Comparison of ENCODE assay signal across 14 cellular contexts in genomic region chr6:16437984-16438383, GRCh38.
A peak's percentile ranks its signal among the peaks of the same experiment; 100 is the strongest.
DNase-seq lines count a peak whose midpoint lies in the region; ATAC-seq, FAIRE-seq and TF ChIP-seq lines count a peak whose summit lies in the region.
"Had no signal": no experiment of that assay in that cellular context is flagged by ENCODE, and none has a peak within 500 bp of the region (broad histone marks: within the 10 kb centered on the region; RNA-seq: fewer than 3 reads in every experiment).

No MANE protein-coding gene starts in this region.

- CTCF ChIA-PET in IMR-90 (lab: Yijun Ruan, JAX) = no interaction called here
- CTCF ChIA-PET in GM12878 (lab: Yijun Ruan, JAX) = interaction anchor here (1.1 to 5.3 kb wide), 11 partner anchors 14 to 324 kb away, joined by 3 to 23 read pairs (median 5); no protein-coding TSS in a partner anchor

- no peak overlapping the region for H2BK5ac ChIP-seq in IMR-90 (ENCODE audit: low read depth, low read length, poor library complexity, severe bottlenecking)

- H2AFZ ChIP-seq in IMR-90 (replicated peaks; ENCODE audit: low read length, poor library complexity) (no peak overlapping the region), GM12878 (ENCODE audit: control insufficient read depth, low read depth, low read length) (no peak overlapping the region)

- TF ChIP-seq POLR2A in IMR-90 (IDR thresholded peaks at IDR 0.05; ENCODE audit: low read depth, low read length) = no peak
- TF ChIP-seq POLR2A in GM12878 (IDR thresholded peaks at IDR 0.05; ENCODE audit: low read depth, low read length) = no peak
- no peak for TF ChIP-seq POLR2A in H54 (IDR thresholded peaks at IDR 0.05; ENCODE audit: low read depth, low read length)

- no peak overlapping the region for H3K4ac ChIP-seq in IMR-90 (ENCODE audit: low read depth, low read length)

- peaks cover 17 to 20% of the 10 kb centered on the region in 2 experiments; a peak in 3 of 4 replicates for H3K79me1 ChIP-seq in IMR-90 (ENCODE audit: low read depth in 1 of 2, low read length in 2 of 2)

- 0 out of 2 replicates have a peak overlapping the region, but pooled peaks have one; percentile 56 for H2AK5ac ChIP-seq in IMR-90 (ENCODE audit: low read depth, low read length)

- H3K9me1 ChIP-seq in IMR-90 (ENCODE audit: insufficient read depth, low read length) = peaks cover 3% of the 10 kb centered on the region; the same call in 1 of the 2 replicates

- H3K14ac ChIP-seq in IMR-90 (replicated peaks; ENCODE audit: low read depth, low read length) = no peak overlapping the region

- no peak for FAIRE-seq in GM12878 (lab: Jason Lieb, UNC)
- no peak for FAIRE-seq in H54 (lab: Jason Lieb, UNC)
- FAIRE-seq: GM19239, TTC549 had no signal

- no peaks in the 10 kb centered on the region for H4K20me1 ChIP-seq in IMR-90 (ENCODE audit: insufficient read depth, low read length)
- no peaks in the 10 kb centered on the region for H4K20me1 ChIP-seq in GM12878 (ENCODE audit: control insufficient read depth, insufficient read depth)

- no peak for ATAC-seq in IMR-90 (ENCODE audit: low read depth)
- ATAC-seq in GM12878 = peak; percentile 49
- ATAC-seq in GM21786 (IDR thresholded peaks at IDR 0.05; ENCODE audit: unreplicated experiment) = no peak

- H3K4me1 ChIP-seq in IMR-90 (ENCODE audit: control insufficient read depth, insufficient read depth, low read length) = peaks cover 9% of the 10 kb centered on the region
- H3K4me1 ChIP-seq in GM12878 (ENCODE audit: control insufficient read depth, insufficient read depth, low read length) = peaks cover 51% of the 10 kb centered on the region

- H3K4me3 ChIP-seq in IMR-90 (ENCODE audit: insufficient read depth, low read depth, low read length) (no peak overlapping the region), GM12878 (no peak overlapping the region)

- POLR2A ChIA-PET in IMR-90 (lab: Charles Lee; ENCODE audit: unreplicated experiment) = no interaction called here
- POLR2A ChIA-PET in GM12878 (lab: Charles Lee) = interaction anchor here (1.1 to 3.2 kb wide), 7 partner anchors 9 to 48 kb away, joined by 3 to 36 read pairs (median 4); no protein-coding TSS in a partner anchor

- H3K9ac ChIP-seq in IMR-90 (ENCODE audit: low read depth, low read length) = no peak overlapping the region
- peak overlapping the region; percentile 48 for H3K9ac ChIP-seq in GM12878 (ENCODE audit: control insufficient read depth, insufficient read depth, low read length)

- H3K27me3 ChIP-seq in IMR-90 (ENCODE audit: control insufficient read depth, insufficient read depth, low read length) = no peaks in the 10 kb centered on the region
- H3K27me3 ChIP-seq in GM12878 (replicated peaks in 1 of 2; ENCODE audit: control insufficient read depth in 2 of 2, insufficient read depth in 2 of 2, low read length in 1 of 2) = no peaks in the 10 kb centered on the region

- intact Hi-C loops in IMR-90 (cut with micrococcal nuclease) = no loop called here
- intact Hi-C loops in GM12878 (cut with micrococcal nuclease; ENCODE audit: unreplicated experiment) = loop anchor here (2.0 kb wide), 1 partner anchor 33 kb away; no protein-coding TSS in a partner anchor

- no peak for TF ChIP-seq EP300 in GM12878 (IDR thresholded peaks at IDR 0.05; ENCODE audit: borderline replicate concordance in 1 of 2, control insufficient read depth in 1 of 2, low read depth in 2 of 2, low read length in 2 of 2)

- no peak overlapping the region for H2BK15ac ChIP-seq in IMR-90 (ENCODE audit: low read depth, low read length)

- SMC1A ChIA-PET in GM12878 (lab: Charles Lee; ENCODE audit: uncharacterized antibody, unreplicated experiment) = interaction anchor here (0.8 to 15.6 kb wide), 15 partner anchors 9 to 74 kb away, joined by 3 to 314 read pairs (median 6); no protein-coding TSS in a partner anchor

- dilution Hi-C loops in IMR-90 (cut with HindIII; ENCODE audit: low sequenced_read_pairs, unreplicated experiment) = no loop called here

- no peak overlapping the region for H2AK9ac ChIP-seq in IMR-90 (replicated peaks; ENCODE audit: low read depth, low read length, poor library complexity)

- no peak overlapping the region for H3K23ac ChIP-seq in IMR-90 (ENCODE audit: low read depth, low read length)

- no peak overlapping the region for H2BK20ac ChIP-seq in IMR-90 (ENCODE audit: low read depth, low read length)

- H4K91ac ChIP-seq in IMR-90 (ENCODE audit: insufficient read depth, low read depth, low read length) = no peak overlapping the region

- no peak overlapping the region for H3K27ac ChIP-seq in IMR-90 (ENCODE audit: insufficient read depth, low read length)
- H3K27ac ChIP-seq in GM12878 (ENCODE audit: control insufficient read depth, insufficient read depth) = peak overlapping the region; percentile 61
- H3K27ac ChIP-seq: C4-2B had no signal

- H2BK120ac ChIP-seq in IMR-90 (ENCODE audit: low read depth, low read length) = no peak overlapping the region

- H3K9me3 ChIP-seq in IMR-90 (ENCODE audit: control insufficient read depth, insufficient read depth, low read length) (no peaks in the 10 kb centered on the region), GM12878 (replicated peaks; ENCODE audit: control insufficient read depth, insufficient read depth, low read length) (no peaks in the 10 kb centered on the region; the same call in 2 of the 3 replicates)

- peaks cover 25% of the 10 kb centered on the region for H3K79me2 ChIP-seq in GM12878 (ENCODE audit: control insufficient read depth, insufficient read depth, low read length)

- BruUV-seq in IMR-90 (replicated peaks; lab: Mats Ljungman, UMichigan) (no TSS peak), GM12878 (replicated peaks; lab: Mats Ljungman, UMichigan) (no TSS peak)

- no peak overlapping the region for H3K4me2 ChIP-seq in IMR-90 (ENCODE audit: low read depth, low read length)
- peak overlapping the region; percentile 36 for H3K4me2 ChIP-seq in GM12878 (ENCODE audit: control insufficient read depth, insufficient read depth)

- in situ Hi-C loops in IMR-90 (cut with MboI; ENCODE audit: low sequenced_read_pairs) = no loop called here
- in situ Hi-C loops in GM12878 (cut with MboI) = no loop called here

- H3K56ac ChIP-seq in IMR-90 (ENCODE audit: extremely low read depth, insufficient read depth, low read length) = no peak overlapping the region

- H4K8ac ChIP-seq in IMR-90 (ENCODE audit: low read depth in 2 of 2, low read length in 2 of 2) = no peak overlapping the region

- TF ChIP-seq RAD21 in IMR-90 (IDR thresholded peaks at IDR 0.05; ENCODE audit: low read length) (no peak), GM12878 (IDR thresholded peaks at IDR 0.05; ENCODE audit: insufficient read depth, low read depth, low read length) (no peak)

- WGBS in IMR-90 (ENCODE audit: extremely low coverage in 2 of 2, insufficient read length in 1 of 2), 2 experiments = 100% methylated on average over 2 of the region's 3 CpGs; no CpG with 5 or more reads in 1 of the 2 experiments
- 100% methylated on average over 3 of the region's 3 CpGs for WGBS in GM12878 (ENCODE audit: insufficient coverage, insufficient replicate concordance, low lambda C conversion rate, missing lambda C conversion rate)

- no peak overlapping the region for H4K5ac ChIP-seq in IMR-90 (ENCODE audit: low read depth, low read length)

- H3K18ac ChIP-seq in IMR-90 (ENCODE audit: low read depth, low read length) = no peak overlapping the region

- DNase-seq in IMR-90 (no peak), GM12878 (ENCODE audit: low read depth, low spot score) (no peak), H54 (ENCODE audit: insufficient read length, low spot score) (no peak)
- DNase-seq in activated CD4-positive, alpha-beta T cell treated with anti-CD3 and anti-CD28 coated beads for 48 hours = peak; percentile 34
- peak; percentile 30 to 43 for DNase-seq in stimulated activated CD4-positive, alpha-beta T cell treated with anti-CD3 and anti-CD28 coated beads, Interleukin-2, amount 100 ng/mL, for 24 hours
- DNase-seq in central memory CD4-positive, alpha-beta T cell = no peak
- DNase-seq: foreskin melanocyte, NCI-H1092, NCI-H2171 treated with DMSO at 0.1 percent for 48 hours, SHP77 had no signal

- RAD21 ChIA-PET in GM12878 (lab: Charles Lee; ENCODE audit: unreplicated experiment) = interaction anchor here (0.5 to 9.3 kb wide), 21 partner anchors 9 to 324 kb away, joined by 3 to 99 read pairs (median 5); partner anchors contain the start of gene ATXN1

- no peak for TF ChIP-seq CTCF in IMR-90 (conservative IDR thresholded peaks at IDR 0.05; ENCODE audit: low read depth, low read length)
- TF ChIP-seq CTCF in GM12878 (IDR thresholded peaks at IDR 0.05 in 2 of 3, conservative IDR thresholded peaks at IDR 0.05 in 1 of 3; ENCODE audit: control insufficient read depth in 2 of 3, extremely low read depth in 1 of 3, insufficient read depth in 1 of 3, low read depth in 3 of 3, low read length in 3 of 3) = no peak

- H3K36me3 ChIP-seq in IMR-90 (ENCODE audit: control insufficient read depth, insufficient read depth, low read length) = peaks cover 5% of the 10 kb centered on the region; the same call in 1 of the 2 replicates
- peaks cover 3 to 8% of the 10 kb centered on the region in 2 experiments; a peak in 3 of 4 replicates for H3K36me3 ChIP-seq in GM12878 (ENCODE audit: control insufficient read depth in 2 of 2, insufficient read depth in 2 of 2, low read length in 1 of 2)

TF ChIP-seq in IMR-90, 13 proteins besides CTCF, POLR2A, EP300 and RAD21:
- no peak for TF ChIP-seq FOS (IDR thresholded peaks at IDR 0.05; ENCODE audit: low read depth, low read length)
- TF ChIP-seq MXI1 (IDR thresholded peaks at IDR 0.05; ENCODE audit: borderline replicate concordance, low read depth, low read length) = no peak
- TF ChIP-seq CHD1 (IDR thresholded peaks at IDR 0.05; ENCODE audit: low read depth, low read length) = no peak

TF ChIP-seq in GM12878, 131 proteins besides CTCF, POLR2A, EP300 and RAD21 (continues in another document):
- TF ChIP-seq CHD1 (IDR thresholded peaks at IDR 0.05; ENCODE audit: low read depth, low read length) (no peak), SRF (IDR thresholded peaks at IDR 0.05; ENCODE audit: low read depth in 2 of 2, low read length in 2 of 2) (no peak), POLR2AphosphoS2 (IDR thresholded peaks at IDR 0.05; ENCODE audit: low read depth, low read length) (no peak)

Comparison
In these comparisons a context has a peak if more than half of its experiments do, and no peak if none do; other contexts are left out.
1. DNase-seq: peak in activated CD4-positive, alpha-beta T cell treated with anti-CD3 and anti-CD28 coated beads for 48 hours (single experiment) and stimulated activated CD4-positive, alpha-beta T cell treated with anti-CD3 and anti-CD28 coated beads, Interleukin-2, amount 100 ng/mL, for 24 hours (2 of 2); none in IMR-90 (single experiment), GM12878 (single experiment), H54 (single experiment) and central memory CD4-positive, alpha-beta T cell (single experiment).